1 cellular context compared by ENCODE assay signal in genomic region chr9:34079181-34079580, GRCh38.
A peak's percentile ranks its signal among the peaks of the same experiment; 100 is the strongest.
TF ChIP-seq lines count a peak whose summit lies in the region.

No MANE protein-coding gene starts in this region.

TF ChIP-seq in IMR-90, 13 proteins besides CTCF, POLR2A, EP300 and RAD21:
- peak; percentile 88 for TF ChIP-seq FOS (IDR thresholded peaks at IDR 0.05; ENCODE audit: low read depth, low read length)
- TF ChIP-seq MAZ (IDR thresholded peaks at IDR 0.05; ENCODE audit: borderline replicate concordance, low read depth, low read length) = no peak
- TF ChIP-seq SMC3 (IDR thresholded peaks at IDR 0.05; ENCODE audit: low read depth, low read length) = no peak
- TF ChIP-seq CEBPB (IDR thresholded peaks at IDR 0.05; ENCODE audit: low read depth, low read length) = no peak
- 0 out of 2 replicates have a peak, but pooled peaks have one; percentile 29 for TF ChIP-seq BHLHE40 (IDR thresholded peaks at IDR 0.05; ENCODE audit: low read depth, low read length)
